Comparison of ENCODE assay signal across 25 cellular contexts in the genomic region with DNA sequence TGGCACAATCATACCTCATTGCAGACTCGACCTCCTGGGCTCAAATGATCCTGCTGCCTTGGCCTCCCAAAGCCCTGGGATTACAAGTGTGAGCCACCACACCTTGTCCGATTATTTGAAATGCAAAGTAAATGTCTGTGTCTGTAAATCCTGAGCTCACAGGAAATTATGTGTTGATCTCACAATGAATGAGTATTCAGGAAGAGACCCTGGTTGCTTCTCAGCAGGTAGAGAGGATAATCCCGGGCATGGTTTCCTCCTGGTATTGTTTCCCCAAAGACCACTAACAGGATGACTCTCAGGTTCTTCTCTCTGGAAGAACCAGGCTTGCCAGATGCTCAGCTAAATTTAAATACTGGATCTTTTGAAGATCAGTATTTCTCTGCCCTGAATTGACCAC.
"Had no signal": no experiment of that assay in that cellular context is flagged by ENCODE, and none has a peak within 500 bp of the region (broad histone marks: within the 10 kb centered on the region; RNA-seq: fewer than 3 reads in every experiment).

No MANE protein-coding gene starts in this region.

- DNase-seq: cortex of kidney; dorsolateral prefrontal cortex; effector memory CD4-positive, alpha-beta T cell; esophagus squamous epithelium; foreskin fibroblast; glutamatergic neuron; mammary epithelial cell; mucosa of descending colon; natural killer cell; nucleus accumbens; pancreas; right lobe of liver; spleen; stimulated activated CD4-positive, alpha-beta T cell treated with anti-CD3 and anti-CD28 coated beads, Interleukin-15, amount 100 ng/mL, for 24 hours; stimulated activated CD4-positive, alpha-beta T cell treated with anti-CD3 and anti-CD28 coated beads, Interleukin-1b, Interleukin-23, amount 100 ng/mL, for 48 hours; stimulated activated CD4-positive, alpha-beta T cell treated with anti-CD3 and anti-CD28 coated beads, Interleukin-4, amount 100 ng/mL, for 24 hours; tibial artery; upper lobe of left lung had no signal

- H3K27me3 Mint-ChIP-seq: stimulated activated naive CD8-positive, alpha-beta T cell treated with anti-CD3 and anti-CD28 coated beads, Interleukin-15, Interleukin-2, amounts not matched to agents 100 ng/mL and 50 ng/mL, for 24 hours had no signal

- H3K4me1 ChIP-seq: pancreas, upper lobe of left lung had no signal

- H3K27ac Mint-ChIP-seq: natural killer cell; stimulated activated memory B cell treated with anti-CD40 and anti-IgM and Interleukin-4, amounts not matched to agents 10 μg/mL and 1 μg/mL and 100 μg/mL, for 72 hours; stimulated activated naive CD8-positive, alpha-beta T cell treated with anti-CD3 and anti-CD28 coated beads, Interleukin-15, Interleukin-2, amounts not matched to agents 100 ng/mL and 50 ng/mL, for 24 hours had no signal

- H3K27ac ChIP-seq: epithelial cell of prostate, esophagus squamous epithelium, pancreas, prostate gland, right lobe of liver, spleen, tibial artery, upper lobe of left lung, vagina had no signal

- H3K36me3 ChIP-seq: esophagus squamous epithelium, gastroesophageal sphincter, pancreas, prostate gland, right lobe of liver, spleen, tibial artery, upper lobe of left lung, vagina had no signal

- H3K9me3 ChIP-seq: esophagus squamous epithelium, gastroesophageal sphincter, mucosa of descending colon, pancreas, prostate gland, right lobe of liver, spleen, tibial artery, upper lobe of left lung, vagina had no signal

- H3K4me1 Mint-ChIP-seq: natural killer cell; neural crest cell; stimulated activated memory B cell treated with anti-CD40 and anti-IgM and Interleukin-4, amounts not matched to agents 10 μg/mL and 1 μg/mL and 100 μg/mL, for 72 hours had no signal

- H3K4me3 Mint-ChIP-seq: natural killer cell; neural crest cell; stimulated activated memory B cell treated with anti-CD40 and anti-IgM and Interleukin-4, amounts not matched to agents 10 μg/mL and 1 μg/mL and 100 μg/mL, for 72 hours; stimulated activated naive CD8-positive, alpha-beta T cell treated with anti-CD3 and anti-CD28 coated beads, Interleukin-15, Interleukin-2, amounts not matched to agents 100 ng/mL and 50 ng/mL, for 24 hours had no signal

- H3K36me3 Mint-ChIP-seq: natural killer cell; stimulated activated memory B cell treated with anti-CD40 and anti-IgM and Interleukin-4, amounts not matched to agents 10 μg/mL and 1 μg/mL and 100 μg/mL, for 72 hours had no signal

- H3K4me3 ChIP-seq: esophagus squamous epithelium, gastroesophageal sphincter, mucosa of descending colon, pancreas, prostate gland, right lobe of liver, spleen, tibial artery, upper lobe of left lung, vagina had no signal

- H3K27me3 ChIP-seq: dorsolateral prefrontal cortex, esophagus squamous epithelium, gastroesophageal sphincter, pancreas, right lobe of liver, spleen, tibial artery, upper lobe of left lung, vagina had no signal

- H3K9me3 Mint-ChIP-seq: natural killer cell; neural crest cell; stimulated activated naive CD8-positive, alpha-beta T cell treated with anti-CD3 and anti-CD28 coated beads, Interleukin-15, Interleukin-2, amounts not matched to agents 100 ng/mL and 50 ng/mL, for 24 hours had no signal
